In genomic region chr1:22808846-22809501, GRCh38 we compare ENCODE assay signal across 9 cellular contexts.
DNase-seq lines count a peak whose midpoint lies in the region; ATAC-seq and TF ChIP-seq lines count a peak whose summit lies in the region.
"Had no signal": no experiment of that assay in that cellular context is flagged by ENCODE, and none has a peak within 500 bp of the region (broad histone marks: within the 10 kb centered on the region; RNA-seq: fewer than 3 reads in every experiment).

No MANE protein-coding gene starts in this region.

- peak overlapping the region; percentile 87 for H3K4ac ChIP-seq in IMR-90 (ENCODE audit: low read depth, low read length)

- peak overlapping the region; percentile 67; the same call in 1 of the 2 replicates for H2BK20ac ChIP-seq in IMR-90 (ENCODE audit: low read depth, low read length)

- ATAC-seq in IMR-90 (ENCODE audit: low read depth) (peak; percentile 90), body of pancreas (peak; percentile 59), GM18520 (IDR thresholded peaks at IDR 0.05; ENCODE audit: unreplicated experiment) (no peak), GM21619 (IDR thresholded peaks at IDR 0.05; ENCODE audit: unreplicated experiment) (no peak)

- TF ChIP-seq RAD21 in IMR-90 (IDR thresholded peaks at IDR 0.05; ENCODE audit: low read length): peak; percentile 31; the same call in 1 of the 2 replicates

- TF ChIP-seq CTCF in IMR-90 (conservative IDR thresholded peaks at IDR 0.05; ENCODE audit: low read depth, low read length): no peak
- TF ChIP-seq CTCF in body of pancreas (IDR thresholded peaks at IDR 0.05): no peak

- peak overlapping the region; percentile 52 for H4K5ac ChIP-seq in IMR-90 (ENCODE audit: low read depth, low read length)

- H3K27me3 ChIP-seq in IMR-90 (ENCODE audit: control insufficient read depth, insufficient read depth, low read length) (no peaks in the 10 kb centered on the region), body of pancreas (no peaks in the 10 kb centered on the region), subcutaneous abdominal adipose tissue (ENCODE audit: control insufficient read depth in 5 of 5, insufficient read depth in 4 of 5, low read length in 5 of 5) (no peaks in the 10 kb centered on the region)

- peak; percentile 87 for DNase-seq in IMR-90
- DNase-seq in body of pancreas: peak in 2 of 4 donors; percentile 29 to 41
- DNase-seq in hypothalamus (lab: John Stamatoyannopoulos, UW): peak in 36 of 51 donors; percentile 14 to 78 (median 52)
- DNase-seq in effector CD4-positive, alpha-beta T cell: no peak
- no peak for DNase-seq in activated CD4-positive, CD25-positive, alpha-beta regulatory T cell (lab: John Stamatoyannopoulos, UW)
- DNase-seq: stimulated activated CD4-positive, alpha-beta T cell treated with anti-CD3 and anti-CD28 coated beads, Interleukin-4, amount 100 ng/mL, for 1 hour had no signal

- peaks cover 28% of the 10 kb centered on the region for H4K20me1 ChIP-seq in IMR-90 (ENCODE audit: insufficient read depth, low read length)

- H3K23ac ChIP-seq in IMR-90 (ENCODE audit: low read depth, low read length): peak overlapping the region; percentile 84

- CTCF ChIA-PET in IMR-90 (lab: Yijun Ruan, JAX): interaction anchor here (0.7 to 1.2 kb wide), 3 partner anchors 12 to 105 kb away, joined by 3 to 4 read pairs (median 3); no protein-coding TSS in a partner anchor

- H2AK9ac ChIP-seq in IMR-90 (replicated peaks; ENCODE audit: low read depth, low read length, poor library complexity): peak overlapping the region; percentile 83

- peaks cover 29% of the 10 kb centered on the region for H3K9me1 ChIP-seq in IMR-90 (ENCODE audit: insufficient read depth, low read length)

- H3K18ac ChIP-seq in IMR-90 (ENCODE audit: low read depth, low read length): peak overlapping the region; percentile 43; the same call in 1 of the 2 replicates

- H3K36me3 ChIP-seq in IMR-90 (ENCODE audit: control insufficient read depth, insufficient read depth, low read length) (no peaks in the 10 kb centered on the region; the same call in 1 of the 2 replicates), body of pancreas (replicated peaks in 1 of 2; ENCODE audit: insufficient read depth in 1 of 2, low read depth in 2 of 2) (no peaks in the 10 kb centered on the region), subcutaneous abdominal adipose tissue (ENCODE audit: control insufficient read depth in 5 of 5, insufficient read depth in 5 of 5, low read length in 5 of 5) (no peaks in the 10 kb centered on the region)

- TF ChIP-seq POLR2A in IMR-90 (IDR thresholded peaks at IDR 0.05; ENCODE audit: low read depth, low read length) (no peak), body of pancreas (IDR thresholded peaks at IDR 0.05) (no peak)

- peaks cover 13 to 53% of the 10 kb centered on the region in 2 experiments for H3K79me1 ChIP-seq in IMR-90 (ENCODE audit: low read depth in 1 of 2, low read length in 2 of 2)

- H3K9ac ChIP-seq in IMR-90 (ENCODE audit: low read depth, low read length): peak overlapping the region; percentile 17; the same call in 1 of the 2 replicates
- H3K9ac ChIP-seq in subcutaneous abdominal adipose tissue (ENCODE audit: low read length in 5 of 5): no peak overlapping the region

- no TSS peak for BruUV-seq in IMR-90 (replicated peaks; lab: Mats Ljungman, UMichigan)

- in situ Hi-C loops in IMR-90 (cut with MboI; ENCODE audit: low sequenced_read_pairs): no loop called here

- peak overlapping the region; percentile 54; the same call in 1 of the 2 replicates for H2AK5ac ChIP-seq in IMR-90 (ENCODE audit: low read depth, low read length)

- peak overlapping the region; percentile 80 for H2BK5ac ChIP-seq in IMR-90 (ENCODE audit: low read depth, low read length, poor library complexity, severe bottlenecking)

- H3K27ac ChIP-seq in IMR-90 (ENCODE audit: insufficient read depth, low read length) (peak overlapping the region; percentile 18), body of pancreas (peak overlapping the region in 1 of 4 donors; percentile 9), subcutaneous abdominal adipose tissue (ENCODE audit: low read depth, low read length) (peak overlapping the region; percentile 47)

- peak overlapping the region; percentile 76 for H2BK120ac ChIP-seq in IMR-90 (ENCODE audit: low read depth, low read length)

- H4K91ac ChIP-seq in IMR-90 (ENCODE audit: insufficient read depth, low read depth, low read length): peak overlapping the region; percentile 60

- H2BK15ac ChIP-seq in IMR-90 (ENCODE audit: low read depth, low read length): peak overlapping the region; percentile 16; the same call in 1 of the 3 replicates

- peaks cover 11% of the 10 kb centered on the region for H3K4me1 ChIP-seq in IMR-90 (ENCODE audit: control insufficient read depth, insufficient read depth, low read length)
- no peaks in the 10 kb centered on the region for H3K4me1 ChIP-seq in body of pancreas
- H3K4me1 ChIP-seq in subcutaneous abdominal adipose tissue (ENCODE audit: control insufficient read depth in 5 of 5, insufficient read depth in 5 of 5, low read length in 5 of 5): peaks cover 0 to 15% (median 13%) of the 10 kb centered on the region in 5 donors

- peak overlapping the region; percentile 48 for H3K4me2 ChIP-seq in IMR-90 (ENCODE audit: low read depth, low read length)

- H3K14ac ChIP-seq in IMR-90 (replicated peaks; ENCODE audit: low read depth, low read length): peak overlapping the region; percentile 86

- intact Hi-C loops in IMR-90 (cut with micrococcal nuclease) (loop anchor here (2.0 kb wide), 2 partner anchors 14 to 104 kb away; no protein-coding TSS in a partner anchor), body of pancreas (cut with DNase I) (no loop called here)

- 20% methylated on average over 1 of the region's 12 CpGs; no CpG with 5 or more reads in 1 of the 2 experiments for WGBS in IMR-90 (ENCODE audit: extremely low coverage in 2 of 2, insufficient read length in 1 of 2), 2 experiments
- 81 to 82% methylated on average over 11 to 12 of the region's 12 CpGs for WGBS in body of pancreas, 2 donors

- H4K8ac ChIP-seq in IMR-90 (ENCODE audit: low read depth in 2 of 2, low read length in 2 of 2): peak overlapping the region; percentile 1 to 83; a peak in 2 of 4 replicates

- no peaks in the 10 kb centered on the region for H3K9me3 ChIP-seq in IMR-90 (ENCODE audit: control insufficient read depth, insufficient read depth, low read length)
- no peaks in the 10 kb centered on the region for H3K9me3 ChIP-seq in body of pancreas
- H3K9me3 ChIP-seq in subcutaneous abdominal adipose tissue (ENCODE audit: control insufficient read depth in 5 of 5, low read length in 5 of 5): no peaks in the 10 kb centered on the region

- H3K4me3 ChIP-seq in IMR-90 (ENCODE audit: insufficient read depth, low read depth, low read length) (no peak overlapping the region), body of pancreas (no peak overlapping the region), subcutaneous abdominal adipose tissue (ENCODE audit: low read depth in 1 of 5, low read length in 5 of 5) (no peak overlapping the region)

- dilution Hi-C loops in IMR-90 (cut with HindIII; ENCODE audit: low sequenced_read_pairs, unreplicated experiment): no loop called here

- POLR2A ChIA-PET in IMR-90 (lab: Charles Lee; ENCODE audit: unreplicated experiment): no interaction called here

- H2AFZ ChIP-seq in IMR-90 (replicated peaks; ENCODE audit: low read length, poor library complexity): peak overlapping the region; percentile 85

- H3K56ac ChIP-seq in IMR-90 (ENCODE audit: extremely low read depth, insufficient read depth, low read length): no peak overlapping the region

TF ChIP-seq in IMR-90, 13 proteins besides CTCF, POLR2A, EP300 and RAD21:
- TF ChIP-seq BHLHE40 (IDR thresholded peaks at IDR 0.05; ENCODE audit: low read depth, low read length) (no peak), CEBPB (IDR thresholded peaks at IDR 0.05; ENCODE audit: low read depth, low read length) (no peak), CHD1 (IDR thresholded peaks at IDR 0.05; ENCODE audit: low read depth, low read length) (no peak), MAZ (IDR thresholded peaks at IDR 0.05; ENCODE audit: borderline replicate concordance, low read depth, low read length) (no peak), RFX5 (IDR thresholded peaks at IDR 0.05; ENCODE audit: low read depth, low read length) (no peak), MXI1 (IDR thresholded peaks at IDR 0.05; ENCODE audit: borderline replicate concordance, low read depth, low read length) (peak; percentile 47; the same call in 1 of the 2 replicates), SMC3 (IDR thresholded peaks at IDR 0.05; ENCODE audit: low read depth, low read length) (peak; percentile 8; the same call in 1 of the 2 replicates), RCOR1 (IDR thresholded peaks at IDR 0.05; ENCODE audit: insufficient replicate concordance, low read length) (no peak), NFE2L2 (IDR thresholded peaks at IDR 0.05; ENCODE audit: low read depth, low read length) (peak; percentile 79; the same call in 1 of the 2 replicates), MAFK (IDR thresholded peaks at IDR 0.05; ENCODE audit: low read depth, low read length) (peak; percentile 30; the same call in 1 of the 2 replicates), ELK1 (IDR thresholded peaks at IDR 0.05; ENCODE audit: borderline replicate concordance, low read depth, low read length) (no peak), FOS (IDR thresholded peaks at IDR 0.05; ENCODE audit: low read depth, low read length) (peak; percentile 58), USF2 (IDR thresholded peaks at IDR 0.05; ENCODE audit: low read depth, low read length) (peak; percentile 58)
TF ChIP-seq in IMR-90: peak in this region for 6.

Comparison
In these comparisons a context has a peak if more than half of its experiments do, and no peak if none do; other contexts are left out.
1. ATAC-seq: peak in IMR-90 (single experiment) and body of pancreas (single experiment); none in GM18520 (single experiment) and GM21619 (single experiment).
2. DNase-seq: peak in IMR-90 (single experiment) and hypothalamus (36 of 51); none in effector CD4-positive, alpha-beta T cell (single experiment) and activated CD4-positive, CD25-positive, alpha-beta regulatory T cell (0 of 4).